ENCODE assay signal across 7 cellular contexts in the genomic region with DNA sequence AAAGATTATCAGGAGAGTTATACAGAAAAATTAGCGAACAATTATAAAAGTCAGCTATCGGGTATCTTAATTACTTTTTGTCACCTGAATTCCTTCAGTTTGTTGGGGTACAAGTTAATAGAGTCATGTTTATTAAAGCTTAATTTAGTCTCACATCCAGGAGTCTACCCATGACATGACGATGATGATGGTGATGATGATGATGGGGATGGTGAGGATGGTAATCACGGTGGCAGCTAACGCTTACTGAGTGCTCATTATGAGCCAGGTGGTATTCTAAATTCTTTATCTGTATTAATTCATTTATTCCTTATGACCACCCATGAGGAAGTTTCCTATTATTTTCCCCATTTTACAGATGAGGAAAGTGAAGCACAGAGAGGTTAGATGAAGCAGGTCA.
"Had no signal": no experiment of that assay in that cellular context is flagged by ENCODE, and none has a peak within 500 bp of the region (broad histone marks: within the 10 kb centered on the region; RNA-seq: fewer than 3 reads in every experiment).

No MANE protein-coding gene starts in this region.

- ATAC-seq: K562 had no signal

- FAIRE-seq: HTR-8/SVneo, K562 had no signal

- H3K27ac ChIP-seq: HL-60, KMS-11 had no signal

- DNase-seq: IMR-90, KBM-7, KG1 had no signal

- H3K9ac ChIP-seq: KMS-11 had no signal

- H3K4me3 ChIP-seq: K562 had no signal

- H3K4me2 ChIP-seq: KMS-11 had no signal
